Comparison of ENCODE assay signal across 10 cellular contexts in genomic region chr16:27225536-27226360, GRCh38. TPM values are rescaled to one million over a fixed set of nuclear protein-coding genes. Genes with fewer than 3 reads are reported as not detected.
DNase-seq lines count a peak whose midpoint lies in the region; ATAC-seq and TF ChIP-seq lines count a peak whose summit lies in the region.
"Had no signal": no experiment of that assay in that cellular context is flagged by ENCODE, and none has a peak within 500 bp of the region (broad histone marks: within the 10 kb centered on the region; RNA-seq: fewer than 3 reads in every experiment).

No MANE protein-coding gene starts in this region.

- H3K36me3 Mint-ChIP-seq in activated naive CD8-positive, alpha-beta T cell: peaks cover 6% of the 10 kb centered on the region
- H3K36me3 Mint-ChIP-seq in neural progenitor cell: no peaks in the 10 kb centered on the region

- H4K20me1 ChIP-seq in neural progenitor cell (ENCODE audit: low read depth): no peaks in the 10 kb centered on the region

- TF ChIP-seq CTCF in neural progenitor cell (IDR thresholded peaks at IDR 0.05): no peak
- no peak for TF ChIP-seq CTCF in tibial artery (IDR thresholded peaks at IDR 0.05)

- H3K4me1 Mint-ChIP-seq in activated naive CD8-positive, alpha-beta T cell (ENCODE audit: low read depth): peaks cover 36% of the 10 kb centered on the region
- H3K4me1 Mint-ChIP-seq in neural progenitor cell: peaks cover 13% of the 10 kb centered on the region

- no peaks in the 10 kb centered on the region for H3F3A ChIP-seq in neural progenitor cell (ENCODE audit: low read depth)

- H3K9me3 ChIP-seq in neural progenitor cell (ENCODE audit: low read depth): no peaks in the 10 kb centered on the region
- H3K9me3 ChIP-seq in tibial artery: no peaks in the 10 kb centered on the region

- H3K4me1 ChIP-seq in neural progenitor cell: no peaks in the 10 kb centered on the region
- H3K4me1 ChIP-seq in tibial artery: no peaks in the 10 kb centered on the region

- no peak overlapping the region for H2AFZ ChIP-seq in neural progenitor cell (replicated peaks)

- no peak overlapping the region for H3K4me2 ChIP-seq in neural progenitor cell

- intact Hi-C loops in tibial artery (cut with DNase I; ENCODE audit: low total_unique reads): no loop called here

- H3K4me3 ChIP-seq in neural progenitor cell: no peak overlapping the region
- no peak overlapping the region for H3K4me3 ChIP-seq in tibial artery

- peak overlapping the region; percentile 73 for H3K27ac Mint-ChIP-seq in activated naive CD8-positive, alpha-beta T cell
- H3K27ac Mint-ChIP-seq in neural progenitor cell: peak overlapping the region; percentile 63

- H3K9me3 Mint-ChIP-seq in activated naive CD8-positive, alpha-beta T cell (ENCODE audit: low read depth): no peaks in the 10 kb centered on the region
- H3K9me3 Mint-ChIP-seq in neural progenitor cell: no peaks in the 10 kb centered on the region

- H3K79me2 ChIP-seq in neural progenitor cell (ENCODE audit: low read depth): no peaks in the 10 kb centered on the region

- no peaks in the 10 kb centered on the region for H3K36me3 ChIP-seq in neural progenitor cell
- H3K36me3 ChIP-seq in tibial artery: peaks cover 20 to 70% (median 27%) of the 10 kb centered on the region in 3 donors

- no peaks in the 10 kb centered on the region for H3K27me3 Mint-ChIP-seq in activated naive CD8-positive, alpha-beta T cell
- peaks cover 5% of the 10 kb centered on the region for H3K27me3 Mint-ChIP-seq in neural progenitor cell (ENCODE audit: insufficient read depth, low read depth)

- peak; percentile 47 for DNase-seq in NCI-H1436 (lab: John Stamatoyannopoulos, UW)
- no peak for DNase-seq in NCI-H1436 treated with DMSO at 0.1 percent for 48 hours (lab: John Stamatoyannopoulos, UW)
- peak; percentile 11 for DNase-seq in NCI-H1417 treated with DMSO at 0.1 percent for 48 hours (lab: John Stamatoyannopoulos, UW)
- DNase-seq in neural progenitor cell (ENCODE audit: low spot score): no peak
- DNase-seq in tibial artery: no peak
- DNase-seq: activated gamma-delta T cell, T1000 had no signal

- no peaks in the 10 kb centered on the region for H3K27me3 ChIP-seq in neural progenitor cell
- H3K27me3 ChIP-seq in tibial artery: no peaks in the 10 kb centered on the region

- peak overlapping the region; percentile 40 for H3K4me3 Mint-ChIP-seq in activated naive CD8-positive, alpha-beta T cell
- H3K4me3 Mint-ChIP-seq in neural progenitor cell: no peak overlapping the region

- H3K27ac ChIP-seq in neural progenitor cell (no peak overlapping the region), tibial artery (no peak overlapping the region)

- H3K9ac ChIP-seq in neural progenitor cell: no peak overlapping the region

- no peak for ATAC-seq in HG02678 (IDR thresholded peaks at IDR 0.05; ENCODE audit: unreplicated experiment)
- ATAC-seq in HG03439 (IDR thresholded peaks at IDR 0.05; ENCODE audit: unreplicated experiment): no peak

RNA-seq across cellular contexts. Expression of gene KDM8, which starts 22.4 kb away (rescaled TPM):
- 6.5 and 11.9 TPM in 2 replicates for total RNA-seq in neural progenitor cell (ENCODE audit: low replicate concordance)

RNA-seq across cellular contexts. Expression of gene NSMCE1, which starts 42.8 kb away (rescaled TPM):
- total RNA-seq in neural progenitor cell (ENCODE audit: low replicate concordance): 44.6 and 83.4 TPM in 2 replicates

Comparison
In these comparisons a context has a peak if more than half of its experiments do, and no peak if none do; other contexts are left out.
1. DNase-seq: peak in NCI-H1436 (single experiment) and NCI-H1417 treated with DMSO at 0.1 percent for 48 hours (single experiment); none in NCI-H1436 treated with DMSO at 0.1 percent for 48 hours (single experiment), neural progenitor cell (single experiment) and tibial artery (0 of 2).